In genomic region chr14:89214221-89214965, GRCh38 we compare ENCODE assay signal across 8 cellular contexts.
DNase-seq lines count a peak whose midpoint lies in the region; ATAC-seq and TF ChIP-seq lines count a peak whose summit lies in the region.

No MANE protein-coding gene starts in this region.

- no peak overlapping the region for H3K4me2 ChIP-seq in GM23338

- H3K9me3 ChIP-seq in SK-N-MC (ENCODE audit: low read depth, low read length) = no peaks in the 10 kb centered on the region
- no peaks in the 10 kb centered on the region for H3K9me3 ChIP-seq in left ventricle myocardium inferior (replicated peaks)
- H3K9me3 ChIP-seq in effector memory CD4-positive, alpha-beta T cell (ENCODE audit: control insufficient read depth, low read length) = no peaks in the 10 kb centered on the region

- H3K27ac Mint-ChIP-seq in GM23338 = no peak overlapping the region

- H3K79me2 ChIP-seq in GM23338 (replicated peaks; ENCODE audit: insufficient read depth) = peaks cover 76% of the 10 kb centered on the region

- peaks cover 26% of the 10 kb centered on the region for H3K4me1 ChIP-seq in GM23338 (ENCODE audit: insufficient read depth)
- H3K4me1 ChIP-seq in left ventricle myocardium inferior = peaks cover 57% of the 10 kb centered on the region
- H3K4me1 ChIP-seq in effector memory CD4-positive, alpha-beta T cell (ENCODE audit: control insufficient read depth, insufficient read depth, low read length, poor library complexity, severe bottlenecking) = no peaks in the 10 kb centered on the region

- peak; percentile 21; the same call in 2 of the 3 replicates for ATAC-seq in GM23338
- no peak for ATAC-seq in GM19463 (IDR thresholded peaks at IDR 0.05; ENCODE audit: unreplicated experiment)
- ATAC-seq in GM21737 (IDR thresholded peaks at IDR 0.05; ENCODE audit: unreplicated experiment) = no peak

- H3K27me3 Mint-ChIP-seq in GM23338 (ENCODE audit: insufficient read depth, low read depth, poor library complexity) = peaks cover 3% of the 10 kb centered on the region

- H3K36me3 Mint-ChIP-seq in GM23338 (ENCODE audit: low read depth) = peaks cover 11% of the 10 kb centered on the region; the same call in 2 of the 3 replicates

- intact Hi-C loops in left ventricle myocardium inferior (cut with micrococcal nuclease) = no loop called here

- H4K20me1 ChIP-seq in GM23338 (replicated peaks; ENCODE audit: insufficient read depth) = peaks cover 20% of the 10 kb centered on the region

- H3K4me3 ChIP-seq in GM23338 (no peak overlapping the region), SK-N-MC (no peak overlapping the region; the same call in 1 of the 2 replicates), left ventricle myocardium inferior (peak overlapping the region; percentile 20)
- H3K4me3 ChIP-seq in effector memory CD4-positive, alpha-beta T cell (ENCODE audit: insufficient read depth, low read depth, low read length, poor library complexity, severe bottlenecking) = no peak overlapping the region

- H3K4me1 Mint-ChIP-seq in GM23338 = peaks cover 48% of the 10 kb centered on the region

- TF ChIP-seq CTCF in GM23338 (conservative IDR thresholded peaks at IDR 0.05; ENCODE audit: low read depth in 2 of 2) (no peak), left ventricle myocardium inferior (IDR thresholded peaks at IDR 0.05; ENCODE audit: borderline replicate concordance) (peak; percentile 36)

- H3K9me3 Mint-ChIP-seq in GM23338 = no peaks in the 10 kb centered on the region

- H3K4me3 Mint-ChIP-seq in GM23338 = no peak overlapping the region

- DNase-seq in GM23338 (ENCODE audit: low spot score) (peak; percentile 14), SK-N-MC (ENCODE audit: low read depth, low spot score) (no peak), left ventricle myocardium inferior (peak; percentile 73), putamen (ENCODE audit: low spot score) (peak; percentile 31), T-helper 2 cell (no peak)
- no peak for DNase-seq in effector memory CD4-positive, alpha-beta T cell

- H3K27me3 ChIP-seq in GM23338 (ENCODE audit: insufficient read depth) = no peaks in the 10 kb centered on the region
- no peaks in the 10 kb centered on the region for H3K27me3 ChIP-seq in left ventricle myocardium inferior (ENCODE audit: low read depth)
- H3K27me3 ChIP-seq in effector memory CD4-positive, alpha-beta T cell (replicated peaks; ENCODE audit: control insufficient read depth, insufficient read depth, low read length, poor library complexity, severe bottlenecking) = no peaks in the 10 kb centered on the region

- H3K36me3 ChIP-seq in GM23338 (ENCODE audit: insufficient read depth) = peaks cover 4% of the 10 kb centered on the region; the same call in 1 of the 2 replicates
- H3K36me3 ChIP-seq in SK-N-MC (ENCODE audit: insufficient read depth, low read length) = no peaks in the 10 kb centered on the region
- peaks cover 3% of the 10 kb centered on the region for H3K36me3 ChIP-seq in left ventricle myocardium inferior
- H3K36me3 ChIP-seq in effector memory CD4-positive, alpha-beta T cell (ENCODE audit: control insufficient read depth, insufficient read depth, low read length) = peaks cover 3% of the 10 kb centered on the region

- H3K9me2 ChIP-seq in GM23338 (ENCODE audit: insufficient read depth) = no peaks in the 10 kb centered on the region

- H3K27ac ChIP-seq in GM23338 (ENCODE audit: low read depth) = peak overlapping the region; percentile 51; the same call in 1 of the 2 replicates
- peak overlapping the region; percentile 80; the same call in 1 of the 2 replicates for H3K27ac ChIP-seq in SK-N-MC
- H3K27ac ChIP-seq in left ventricle myocardium inferior (replicated peaks) = peak overlapping the region; percentile 59
- no peak overlapping the region for H3K27ac ChIP-seq in effector memory CD4-positive, alpha-beta T cell (ENCODE audit: insufficient read depth, low read length, poor library complexity, severe bottlenecking)

- no peaks in the 10 kb centered on the region for H3F3A ChIP-seq in GM23338 (replicated peaks; ENCODE audit: low read depth)

- H2AFZ ChIP-seq in GM23338 = no peak overlapping the region

- no peak overlapping the region for H3K9ac ChIP-seq in SK-N-MC (ENCODE audit: insufficient read length)

TF ChIP-seq in GM23338, 12 proteins besides CTCF, POLR2A, EP300 and RAD21 (continues in another document):
- TF ChIP-seq, protein P1, sequence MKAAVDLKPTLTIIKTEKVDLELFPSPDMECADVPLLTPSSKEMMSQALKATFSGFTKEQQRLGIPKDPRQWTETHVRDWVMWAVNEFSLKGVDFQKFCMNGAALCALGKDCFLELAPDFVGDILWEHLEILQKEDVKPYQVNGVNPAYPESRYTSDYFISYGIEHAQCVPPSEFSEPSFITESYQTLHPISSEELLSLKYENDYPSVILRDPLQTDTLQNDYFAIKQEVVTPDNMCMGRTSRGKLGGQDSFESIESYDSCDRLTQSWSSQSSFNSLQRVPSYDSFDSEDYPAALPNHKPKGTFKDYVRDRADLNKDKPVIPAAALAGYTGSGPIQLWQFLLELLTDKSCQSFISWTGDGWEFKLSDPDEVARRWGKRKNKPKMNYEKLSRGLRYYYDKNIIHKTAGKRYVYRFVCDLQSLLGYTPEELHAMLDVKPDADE (IDR thresholded peaks at IDR 0.05) = no peak
- TF ChIP-seq STAT1 (IDR thresholded peaks at IDR 0.05; ENCODE audit: unreplicated experiment) = no peak
- TF ChIP-seq EZH2phosphoT487 (IDR thresholded peaks at IDR 0.05; ENCODE audit: unreplicated experiment) = no peak
- TF ChIP-seq ZNF331 (CRISPR knock-in tag; IDR thresholded peaks at IDR 0.05; ENCODE audit: low read depth) = no peak
- TF ChIP-seq ZNF114 (CRISPR knock-in tag; IDR thresholded peaks at IDR 0.05) = no peak
- no peak for TF ChIP-seq CREB1 (CRISPR knock-in tag; IDR thresholded peaks at IDR 0.05; ENCODE audit: low read depth)
- no peak for TF ChIP-seq EZH2 (IDR thresholded peaks at IDR 0.05; ENCODE audit: low read depth, unreplicated experiment)
- no peak for TF ChIP-seq REST (IDR thresholded peaks at IDR 0.05; ENCODE audit: unreplicated experiment)
- TF ChIP-seq POLR2AphosphoS5 (IDR thresholded peaks at IDR 0.05; ENCODE audit: low read depth) = no peak
- TF ChIP-seq NANOG (IDR thresholded peaks at IDR 0.05; ENCODE audit: borderline replicate concordance) = no peak

Comparison
In these comparisons a context has a peak if more than half of its experiments do, and no peak if none do; other contexts are left out.
1. DNase-seq: peak in GM23338 (single experiment), left ventricle myocardium inferior (single experiment) and putamen (single experiment); none in SK-N-MC (single experiment), effector memory CD4-positive, alpha-beta T cell (0 of 3) and T-helper 2 cell (0 of 5).